ENCODE assay signal across 2 cellular contexts in genomic region chr1:210900079-210900478, GRCh38.
A peak's percentile ranks its signal among the peaks of the same experiment; 100 is the strongest.
TF ChIP-seq lines count a peak whose summit lies in the region.

No MANE protein-coding gene starts in this region.

TF ChIP-seq in liver, 16 proteins besides CTCF, POLR2A, EP300 and RAD21 (continued from another document):
- TF ChIP-seq EGR1 (IDR thresholded peaks at IDR 0.05; ENCODE audit: low read depth in 2 of 2) (no peak), REST (IDR thresholded peaks at IDR 0.05) (peak; percentile 7), HNF4A (conservative IDR thresholded peaks at IDR 0.05) (no peak), HNF4G (IDR thresholded peaks at IDR 0.05) (no peak), ZBTB33 (IDR thresholded peaks at IDR 0.05) (no peak), FOXA2 (IDR thresholded peaks at IDR 0.05) (no peak)
TF ChIP-seq in liver: peak in this region for 2.

TF ChIP-seq in HepG2, 621 proteins besides CTCF, POLR2A, EP300 and RAD21 (continued from another document):
- TF ChIP-seq ZBTB2 (CRISPR knock-in tag; IDR thresholded peaks at IDR 0.05; ENCODE audit: low read depth) (no peak), SUZ12 (IDR thresholded peaks at IDR 0.05; ENCODE audit: low read depth, low read length) (no peak), WIZ (CRISPR knock-in tag; IDR thresholded peaks at IDR 0.05) (no peak), ZNF709 (CRISPR knock-in tag; IDR thresholded peaks at IDR 0.05) (no peak), ZNF546 (CRISPR knock-in tag; conservative IDR thresholded peaks at IDR 0.05) (no peak), ZNF740 (CRISPR knock-in tag; IDR thresholded peaks at IDR 0.05) (no peak)
